Comparison of ENCODE assay signal across 8 cellular contexts in the genomic region with DNA sequence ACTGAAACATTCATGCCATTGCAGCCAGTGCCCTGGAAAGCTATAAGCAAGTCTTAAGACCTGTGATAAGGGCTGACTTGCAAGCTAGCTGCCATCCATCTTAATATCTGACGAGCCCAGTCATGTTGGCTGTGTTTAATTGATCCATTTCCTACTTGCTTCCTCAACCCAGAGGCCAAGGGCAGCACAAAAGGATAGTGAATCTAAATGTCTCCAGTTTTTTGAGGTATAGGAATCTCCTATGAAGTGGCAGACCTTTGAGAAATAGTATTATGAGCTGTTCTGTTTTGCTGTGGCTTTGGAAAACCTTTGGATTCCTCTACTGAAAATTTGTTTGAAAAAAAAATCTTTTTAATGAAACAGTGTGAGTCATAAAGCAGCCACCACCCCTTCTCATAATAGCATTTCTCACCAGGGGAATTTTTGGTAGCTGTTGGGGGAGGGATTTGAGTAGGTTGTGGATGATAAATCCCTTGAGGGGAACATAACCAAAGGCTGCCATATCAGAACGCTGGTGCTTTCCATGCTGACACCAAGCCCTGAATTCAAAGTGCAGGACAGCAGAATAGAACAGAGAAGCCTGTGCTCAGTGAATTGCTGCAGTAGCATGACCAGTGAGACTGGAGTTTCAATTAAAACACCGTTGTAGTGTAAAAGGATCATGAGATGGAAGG. TPM values are rescaled to one million over a fixed set of nuclear protein-coding genes. Genes with fewer than 3 reads are reported as not detected.
A peak's percentile ranks its signal among the peaks of the same experiment; 100 is the strongest.
DNase-seq lines count a peak whose midpoint lies in the region; ATAC-seq and TF ChIP-seq lines count a peak whose summit lies in the region.

No MANE protein-coding gene starts in this region.

- no peaks in the 10 kb centered on the region for H3K27me3 ChIP-seq in GM23248 (replicated peaks; ENCODE audit: insufficient read depth)
- H3K27me3 ChIP-seq in right atrium auricular region = no peaks in the 10 kb centered on the region

- H3K9me2 ChIP-seq in GM23248 (ENCODE audit: insufficient read depth) = no peaks in the 10 kb centered on the region

- H3K4me1 Mint-ChIP-seq in activated naive CD8-positive, alpha-beta T cell (ENCODE audit: low read depth) = peaks cover 18% of the 10 kb centered on the region

- H3K27ac Mint-ChIP-seq in activated naive CD8-positive, alpha-beta T cell = peak overlapping the region; percentile 85

- H3K4me1 ChIP-seq in GM23248 (ENCODE audit: insufficient read depth) (peaks cover 28% of the 10 kb centered on the region), right atrium auricular region (peaks cover 0 to 35% of the 10 kb centered on the region in 2 donors)

- TF ChIP-seq CTCF in GM12864 (IDR thresholded peaks at IDR 0.05; ENCODE audit: low read depth, low read length, missing control alignments) (no peak), right atrium auricular region (IDR thresholded peaks at IDR 0.05) (no peak)

- ATAC-seq in GM19452 (IDR thresholded peaks at IDR 0.05; ENCODE audit: unreplicated experiment) = no peak

- H3K27ac ChIP-seq in GM23248 (peak overlapping the region; percentile 89), right atrium auricular region (peak overlapping the region; percentile 79 to 87)

- H2AFZ ChIP-seq in GM23248 = peak overlapping the region; percentile 69

- in situ Hi-C loops in GM23248 (cut with MboI) = no loop called here

- H3K9me3 ChIP-seq in GM23248 (ENCODE audit: low read depth) = no peaks in the 10 kb centered on the region
- H3K9me3 ChIP-seq in right atrium auricular region = no peaks in the 10 kb centered on the region

- H3F3A ChIP-seq in GM23248 (ENCODE audit: insufficient read depth) = peaks cover 31% of the 10 kb centered on the region

- peaks cover 90% of the 10 kb centered on the region for H3K79me2 ChIP-seq in GM23248 (ENCODE audit: insufficient read depth)

- 2% methylated on average over 3 of the region's 3 CpGs for WGBS in GM23248 (ENCODE audit: low coverage in 1 of 2, low lambda C conversion rate in 2 of 2, missing lambda C conversion rate in 2 of 2), 2 experiments

- H3K9me3 Mint-ChIP-seq in activated naive CD8-positive, alpha-beta T cell (ENCODE audit: low read depth) = no peaks in the 10 kb centered on the region

- H4K20me1 ChIP-seq in GM23248 (ENCODE audit: insufficient read depth) = no peaks in the 10 kb centered on the region

- H3K4me3 ChIP-seq in GM12864 (ENCODE audit: low read depth, low read length) (peak overlapping the region; percentile 6; the same call in 1 of the 2 replicates), GM23248 (peak overlapping the region; percentile 54), right atrium auricular region (no peak overlapping the region)

- no peak overlapping the region for H3K4me3 Mint-ChIP-seq in activated naive CD8-positive, alpha-beta T cell

- H3K36me3 Mint-ChIP-seq in activated naive CD8-positive, alpha-beta T cell = no peaks in the 10 kb centered on the region

- H3K4me2 ChIP-seq in GM23248 (ENCODE audit: unreplicated experiment) = peak overlapping the region; percentile 83

- DNase-seq in GM12864 (ENCODE audit: low read depth) (peak; percentile 62), GM23248 (peak; percentile 93), MV-4-11 (lab: John Stamatoyannopoulos, UW) (peak; percentile 37), right atrium auricular region (ENCODE audit: low spot score) (no peak), DMS153 (lab: John Stamatoyannopoulos, UW) (no peak)
- peak; percentile 69 for DNase-seq in stimulated activated CD4-positive, alpha-beta T cell treated with anti-CD3 and anti-CD28 coated beads, Interleukin-1b, Interleukin-23, amount 100 ng/mL, for 48 hours

- peak overlapping the region; percentile 60 for H3K9ac ChIP-seq in GM23248

- no peaks in the 10 kb centered on the region for H3K36me3 ChIP-seq in GM23248 (ENCODE audit: low read depth)
- H3K36me3 ChIP-seq in right atrium auricular region = no peaks in the 10 kb centered on the region

- no peaks in the 10 kb centered on the region for H3K27me3 Mint-ChIP-seq in activated naive CD8-positive, alpha-beta T cell

RNA-seq across cellular contexts. Expression of gene ZNRF1, which starts 12.9 kb away (rescaled TPM):
- total RNA-seq in GM23248 (2014; rRNA removed; shearing (Covaris generic)) = 10.4 and 17.2 TPM in 2 replicates
- polyA plus RNA-seq in GM23248 (2016; fragmentation: Nextera tagmentation; extraction: Ambion mirVana) = 7.1 and 7.6 TPM in 2 replicates
- total RNA-seq in right atrium auricular region = 10 to 100 TPM; 15.3 to 19.8 TPM

RNA-seq across cellular contexts. Expression of gene WDR59, which starts 26.8 kb away (rescaled TPM):
- total RNA-seq in GM23248 (2014; rRNA removed; shearing (Covaris generic)) = 7.5 and 8.3 TPM in 2 replicates
- 11.4 and 15.2 TPM in 2 replicates for polyA plus RNA-seq in GM23248 (2016; fragmentation: Nextera tagmentation; extraction: Ambion mirVana)
- 10 to 100 TPM; 12.5 to 18.0 TPM for total RNA-seq in right atrium auricular region

Comparison
In these comparisons a context has a peak if more than half of its experiments do, and no peak if none do; other contexts are left out.
1. DNase-seq: peak in GM12864 (single experiment), GM23248 (single experiment), MV-4-11 (single experiment) and stimulated activated CD4-positive, alpha-beta T cell treated with anti-CD3 and anti-CD28 coated beads, Interleukin-1b, Interleukin-23, amount 100 ng/mL, for 48 hours (single experiment); none in right atrium auricular region (single experiment) and DMS153 (single experiment).
2. H3K4me3 ChIP-seq: peak in GM12864 (single experiment) and GM23248 (single experiment); none in right atrium auricular region (0 of 2).